ENCODE assay signal across 10 cellular contexts in the genomic region with DNA sequence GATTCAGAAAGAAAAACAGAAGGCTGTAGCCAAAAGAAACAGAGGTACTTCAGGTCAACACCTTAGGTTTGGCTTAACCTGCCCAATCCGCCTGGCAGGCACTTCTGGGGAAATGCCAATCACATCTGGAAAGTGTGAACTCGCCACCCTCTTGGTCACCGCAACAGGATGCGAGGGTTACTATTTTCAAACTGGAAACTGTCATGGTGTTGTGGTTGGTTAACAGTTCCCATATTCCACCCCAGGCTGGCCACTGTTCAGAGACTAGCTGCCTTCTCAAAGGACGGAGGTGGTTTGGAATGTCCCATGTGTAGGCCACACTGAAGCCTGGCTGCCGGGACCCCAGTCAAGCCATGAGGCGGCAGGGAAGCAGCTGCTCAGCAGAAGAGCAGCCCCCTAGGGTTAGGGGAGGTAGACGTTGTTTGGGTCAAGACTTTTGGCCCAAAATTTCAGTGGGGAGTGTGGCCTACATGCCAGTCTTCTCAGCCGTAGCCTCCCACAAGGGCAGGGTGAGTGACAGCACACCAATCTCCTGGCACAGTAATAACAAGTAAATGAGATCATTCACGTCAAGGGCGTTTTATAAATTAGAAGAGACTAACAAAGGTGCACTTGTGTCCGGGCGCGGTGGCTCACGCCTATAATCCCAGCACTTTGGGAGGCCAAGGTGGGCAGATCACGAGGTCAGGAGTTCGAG. TPM values are rescaled to one million over a fixed set of nuclear protein-coding genes. Genes with fewer than 3 reads are reported as not detected.
DNase-seq lines count a peak whose midpoint lies in the region; ATAC-seq and TF ChIP-seq lines count a peak whose summit lies in the region.
"Had no signal": no experiment of that assay in that cellular context is flagged by ENCODE, and none has a peak within 500 bp of the region (broad histone marks: within the 10 kb centered on the region; RNA-seq: fewer than 3 reads in every experiment).

No MANE protein-coding gene starts in this region.

- H3K27me3 ChIP-seq in heart left ventricle, result no peaks in the 10 kb centered on the region
- H3K27me3 ChIP-seq in right cardiac atrium (ENCODE audit: control insufficient read depth, insufficient read depth), result no peaks in the 10 kb centered on the region
- no peaks in the 10 kb centered on the region for H3K27me3 ChIP-seq in MM.1S (replicated peaks; ENCODE audit: insufficient read depth, low read length)
- no peaks in the 10 kb centered on the region for H3K27me3 ChIP-seq in vagina

- H3K79me2 ChIP-seq in MM.1S (ENCODE audit: low read length), result peaks cover 4% of the 10 kb centered on the region

- H3K4me2 ChIP-seq in MM.1S (ENCODE audit: low read depth, low read length), result peak overlapping the region; percentile 52

- H3K9ac ChIP-seq in MM.1S (ENCODE audit: low read length), result peak overlapping the region; percentile 72

- DNase-seq in heart left ventricle (no peak), right cardiac atrium (no peak), MM.1S (peak; percentile 97), kidney glomerular epithelial cell (lab: John Stamatoyannopoulos, UW) (peak; percentile 82), vagina (ENCODE audit: extremely low spot score in 2 of 2) (no peak), ureter (ENCODE audit: low spot score) (no peak), mesenteric fat pad (ENCODE audit: low spot score) (no peak)
- DNase-seq: activated CD4-positive, alpha-beta T cell treated with anti-CD3 and anti-CD28 coated beads for 48 hours had no signal

- no peaks in the 10 kb centered on the region for H3K9me3 ChIP-seq in heart left ventricle
- H3K9me3 ChIP-seq in right cardiac atrium (ENCODE audit: control insufficient read depth, low read length), result no peaks in the 10 kb centered on the region
- H3K9me3 ChIP-seq in MM.1S (replicated peaks; ENCODE audit: insufficient read depth, low read length), result no peaks in the 10 kb centered on the region
- H3K9me3 ChIP-seq in vagina, result no peaks in the 10 kb centered on the region

- no peak for ATAC-seq in heart left ventricle
- ATAC-seq in right cardiac atrium, result no peak
- no peak for ATAC-seq in HG03342 (IDR thresholded peaks at IDR 0.05; ENCODE audit: unreplicated experiment)

- H3K9me2 ChIP-seq in MM.1S (replicated peaks; ENCODE audit: insufficient read depth, low read length), result no peaks in the 10 kb centered on the region

- 72 to 82% (median 78%) methylated on average over 17 of the region's 17 CpGs for WGBS in heart left ventricle, 4 donors
- 79% methylated on average over 17 of the region's 17 CpGs for WGBS in right cardiac atrium

- no peak for TF ChIP-seq POLR2A in heart left ventricle (IDR thresholded peaks at IDR 0.05)
- TF ChIP-seq POLR2A in vagina (IDR thresholded peaks at IDR 0.05), result no peak

- TF ChIP-seq CTCF in heart left ventricle (IDR thresholded peaks at IDR 0.05), result no peak
- TF ChIP-seq CTCF in MM.1S (IDR thresholded peaks at IDR 0.05; ENCODE audit: low read length), result no peak
- TF ChIP-seq CTCF in vagina (IDR thresholded peaks at IDR 0.05), result no peak

- peaks cover 0 to 8% (median 0%) of the 10 kb centered on the region in 9 donors for H3K36me3 ChIP-seq in heart left ventricle
- H3K36me3 ChIP-seq in MM.1S (replicated peaks; ENCODE audit: insufficient read depth, low read length), result no peaks in the 10 kb centered on the region
- H3K36me3 ChIP-seq in vagina, result no peaks in the 10 kb centered on the region

- H3F3A ChIP-seq in MM.1S (ENCODE audit: insufficient read depth, low read length), result peaks cover 43% of the 10 kb centered on the region

- H3K27ac ChIP-seq in heart left ventricle (peak overlapping the region in 8 of 12 donors; percentile 11 to 81 (median 64)), right cardiac atrium (ENCODE audit: low read length) (no peak overlapping the region), MM.1S (ENCODE audit: low read length) (peak overlapping the region; percentile 97), vagina (peak overlapping the region; percentile 84)
- H3K27ac ChIP-seq: HL-60 had no signal

- H3K4me1 ChIP-seq in heart left ventricle, result peaks cover 13 to 92% (median 72%) of the 10 kb centered on the region in 12 donors
- peaks cover 24% of the 10 kb centered on the region for H3K4me1 ChIP-seq in right cardiac atrium (ENCODE audit: control insufficient read depth, insufficient read depth, low read length)
- peaks cover 77% of the 10 kb centered on the region for H3K4me1 ChIP-seq in MM.1S (ENCODE audit: low read length)
- peaks cover 60% of the 10 kb centered on the region for H3K4me1 ChIP-seq in vagina

- intact Hi-C loops in heart left ventricle (cut with DNase I) (loop anchor here in 7 of 10 donors (5.0 to 10.0 kb wide), 3 partner anchors 47 to 102 kb away; partner anchors contain the start of gene ITGB5 (in 6 of the 7)), right cardiac atrium (cut with DNase I) (no loop called here), vagina (cut with DNase I) (loop anchor here (5.0 kb wide), 1 partner anchor 102 kb away; the partner anchor contains the start of gene ITGB5)

- no peaks in the 10 kb centered on the region for H4K20me1 ChIP-seq in MM.1S (ENCODE audit: insufficient read depth, low read length)

- H3K4me3 ChIP-seq in heart left ventricle (no peak overlapping the region), right cardiac atrium (ENCODE audit: low read length) (no peak overlapping the region), MM.1S (ENCODE audit: low read length) (no peak overlapping the region), vagina (no peak overlapping the region)

- H2AFZ ChIP-seq in MM.1S (ENCODE audit: low read length), result no peak overlapping the region

RNA-seq across cellular contexts. Expression of gene UMPS, which starts 54.6 kb away (rescaled TPM):
- total RNA-seq in heart left ventricle, result 10 to 100 TPM in 2 of 9 donors, 1 to 10 TPM in 7; 4.7 to 15.9 (median 7.1) TPM
- polyA plus RNA-seq in heart left ventricle, result 1 to 10 TPM; 2.3 to 7.8 TPM
- total RNA-seq in right cardiac atrium, result 10 to 100 TPM in 3 of 4 donors, 1 to 10 TPM in 1; 9.6 to 12.8 (median 10.6) TPM
- 4.2 TPM for polyA plus RNA-seq in right cardiac atrium
- total RNA-seq in vagina, result 13.3 TPM
- total RNA-seq in ureter, result 33.6 TPM
- 20.8 TPM for total RNA-seq in mesenteric fat pad

Comparison
In these comparisons a context has a peak if more than half of its experiments do, and no peak if none do; other contexts are left out.
1. intact Hi-C loops: an anchor here in heart left ventricle (5.0 to 10.0 kb wide) and vagina (5.0 kb wide); none called in right cardiac atrium.
2. DNase-seq: peak in MM.1S (single experiment) and kidney glomerular epithelial cell (single experiment); none in heart left ventricle (0 of 5), right cardiac atrium (0 of 3), vagina (0 of 2), ureter (single experiment) and mesenteric fat pad (single experiment).